ENCODE assay signal across 8 cellular contexts in the genomic region with DNA sequence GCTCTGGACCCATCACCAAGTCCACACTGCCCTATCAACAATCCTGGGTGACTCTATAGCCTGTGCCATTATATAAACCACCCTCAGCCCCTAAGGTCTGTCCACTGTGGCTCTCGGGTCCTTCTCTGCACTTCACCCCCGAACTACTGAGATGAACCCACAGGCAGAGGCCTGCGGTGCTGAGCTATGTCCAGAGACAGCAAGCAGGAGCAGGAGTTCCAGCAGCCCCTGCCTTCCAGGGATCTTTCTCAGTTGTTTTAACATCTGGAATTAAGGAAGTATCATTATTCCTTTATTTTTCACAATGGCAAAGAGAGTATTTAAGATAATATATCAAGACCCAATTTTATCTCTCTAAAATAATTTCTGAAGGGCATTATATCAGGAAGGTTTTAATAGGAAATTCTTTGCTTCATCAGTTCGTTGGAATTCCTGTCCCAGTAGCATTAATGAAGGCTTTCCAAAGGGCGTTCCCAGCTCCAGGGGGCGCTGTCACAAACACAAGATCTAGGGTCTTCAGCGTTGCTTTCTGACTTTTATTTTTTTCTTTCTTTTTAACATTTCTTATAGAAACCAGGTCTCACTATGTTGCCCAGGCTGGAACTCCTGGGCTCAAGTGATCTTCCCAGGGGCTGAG. TPM values are rescaled to one million over a fixed set of nuclear protein-coding genes. Genes with fewer than 3 reads are reported as not detected.
A peak's percentile ranks its signal among the peaks of the same experiment; 100 is the strongest.
DNase-seq lines count a peak whose midpoint lies in the region; ATAC-seq and TF ChIP-seq lines count a peak whose summit lies in the region.

No MANE protein-coding gene starts in this region.

- peak; percentile 68 for TF ChIP-seq CTCF in SU-DHL-6 (IDR thresholded peaks at IDR 0.05; ENCODE audit: insufficient read depth, low read length, poor library complexity, severe bottlenecking)
- peak; percentile 68 for TF ChIP-seq CTCF in left ventricle myocardium inferior (IDR thresholded peaks at IDR 0.05; ENCODE audit: borderline replicate concordance)
- peak; percentile 50 for TF ChIP-seq CTCF in thoracic aorta (IDR thresholded peaks at IDR 0.05)

- no peaks in the 10 kb centered on the region for H3K36me3 ChIP-seq in SU-DHL-6 (ENCODE audit: low read length)
- peaks cover 18% of the 10 kb centered on the region for H3K36me3 ChIP-seq in left ventricle myocardium inferior
- H3K36me3 ChIP-seq in thoracic aorta = peaks cover 12% of the 10 kb centered on the region

- H3K4me1 ChIP-seq in left ventricle myocardium inferior (peaks cover 58% of the 10 kb centered on the region), thoracic aorta (ENCODE audit: control insufficient read depth in 1 of 2, low read depth in 2 of 2) (peaks cover 4 to 63% of the 10 kb centered on the region in 2 donors)

- H3K27ac ChIP-seq in SU-DHL-6 (ENCODE audit: low read depth, low read length) = no peak overlapping the region
- H3K27ac ChIP-seq in left ventricle myocardium inferior (replicated peaks) = no peak overlapping the region
- H3K27ac ChIP-seq in thoracic aorta = no peak overlapping the region

- intact Hi-C loops in activated naive CD4-positive, alpha-beta T cell treated with anti-CD3 and anti-CD28 coated beads for 36 hours (cut with micrococcal nuclease) = loop anchor here (1.0 kb wide), 1 partner anchor 244 kb away; no protein-coding TSS in a partner anchor
- intact Hi-C loops in left ventricle myocardium inferior (cut with micrococcal nuclease) = no loop called here

- H4K20me1 ChIP-seq in SU-DHL-6 (ENCODE audit: low read depth, low read length) = no peaks in the 10 kb centered on the region

- no peaks in the 10 kb centered on the region for H3K27me3 Mint-ChIP-seq in activated naive CD4-positive, alpha-beta T cell treated with anti-CD3 and anti-CD28 coated beads for 36 hours (ENCODE audit: low read depth)

- H3K4me3 Mint-ChIP-seq in activated naive CD4-positive, alpha-beta T cell treated with anti-CD3 and anti-CD28 coated beads for 36 hours = no peak overlapping the region

- H3K27ac Mint-ChIP-seq in activated naive CD4-positive, alpha-beta T cell treated with anti-CD3 and anti-CD28 coated beads for 36 hours = no peak overlapping the region
- H3K27ac Mint-ChIP-seq in activated naive CD4-positive, alpha-beta T cell treated with anti-CD3 and anti-CD28 coated beads, Interleukin-2, amount 50 U/mL, for 72 hours = no peak overlapping the region

- H3K4me3 ChIP-seq in SU-DHL-6 (ENCODE audit: insufficient read depth, low read length, poor library complexity, severe bottlenecking) (no peak overlapping the region), left ventricle myocardium inferior (no peak overlapping the region), thoracic aorta (no peak overlapping the region)

- H3K4me1 Mint-ChIP-seq in activated naive CD4-positive, alpha-beta T cell treated with anti-CD3 and anti-CD28 coated beads for 36 hours (ENCODE audit: low read depth) = peaks cover 2% of the 10 kb centered on the region

- no peaks in the 10 kb centered on the region for H3K79me2 ChIP-seq in SU-DHL-6 (ENCODE audit: insufficient read depth, low read length)

- H3K36me3 Mint-ChIP-seq in activated naive CD4-positive, alpha-beta T cell treated with anti-CD3 and anti-CD28 coated beads for 36 hours (ENCODE audit: low read depth) = peaks cover 15% of the 10 kb centered on the region
- H3K36me3 Mint-ChIP-seq in activated naive CD4-positive, alpha-beta T cell treated with anti-CD3 and anti-CD28 coated beads, Interleukin-2, amount 50 U/mL, for 72 hours = peaks cover 0 to 21% of the 10 kb centered on the region in 2 donors

- CTCF ChIA-PET in activated naive CD4-positive, alpha-beta T cell treated with anti-CD3 and anti-CD28 coated beads for 36 hours (lab: Charles Lee) = interaction anchor here (0.9 to 1.4 kb wide), 7 partner anchors 11 to 341 kb away, joined by 3 to 4 read pairs (median 3); partner anchors contain the start of gene RRBP1

- H3K9ac ChIP-seq in SU-DHL-6 (ENCODE audit: low read length) = no peak overlapping the region

- DNase-seq in activated naive CD4-positive, alpha-beta T cell treated with anti-CD3 and anti-CD28 coated beads for 36 hours = peak; percentile 17
- no peak for DNase-seq in activated naive CD4-positive, alpha-beta T cell treated with anti-CD3 and anti-CD28 coated beads, Interleukin-2, amount 50 U/mL, for 72 hours (ENCODE audit: low spot score in 2 of 2)
- DNase-seq in left ventricle myocardium inferior (no peak), thoracic aorta (ENCODE audit: low spot score) (no peak), NCI-H146 treated with DMSO at 0.1 percent for 48 hours (lab: John Stamatoyannopoulos, UW; ENCODE audit: unreplicated experiment) (no peak), activated gamma-delta T cell (lab: John Stamatoyannopoulos, UW) (no peak)

- H3F3A ChIP-seq in SU-DHL-6 (ENCODE audit: insufficient read depth) = no peaks in the 10 kb centered on the region

- H3K4me2 ChIP-seq in SU-DHL-6 (ENCODE audit: low read depth, low read length, poor library complexity, severe bottlenecking) = no peak overlapping the region

- peaks cover 2% of the 10 kb centered on the region for H3K9me3 Mint-ChIP-seq in activated naive CD4-positive, alpha-beta T cell treated with anti-CD3 and anti-CD28 coated beads for 36 hours
- H3K9me3 Mint-ChIP-seq in activated naive CD4-positive, alpha-beta T cell treated with anti-CD3 and anti-CD28 coated beads, Interleukin-2, amount 50 U/mL, for 72 hours = peaks cover 0 to 8% of the 10 kb centered on the region in 2 donors

- ATAC-seq in activated naive CD4-positive, alpha-beta T cell treated with anti-CD3 and anti-CD28 coated beads, Interleukin-2, amount 50 U/mL, for 72 hours = no peak
- no peak for ATAC-seq in thoracic aorta (ENCODE audit: insufficient number of reproducible peaks, low FRiP score, low read depth)
- no peak for ATAC-seq in GM21360 (IDR thresholded peaks at IDR 0.05; ENCODE audit: unreplicated experiment)

- no peak overlapping the region for H2AFZ ChIP-seq in SU-DHL-6 (ENCODE audit: low read depth, low read length, severe bottlenecking)

- H3K9me2 ChIP-seq in SU-DHL-6 (replicated peaks; ENCODE audit: insufficient read depth, low read length) = no peaks in the 10 kb centered on the region

- no peaks in the 10 kb centered on the region for H3K9me3 ChIP-seq in SU-DHL-6 (ENCODE audit: insufficient read depth, low read length)
- no peaks in the 10 kb centered on the region for H3K9me3 ChIP-seq in left ventricle myocardium inferior (replicated peaks)
- H3K9me3 ChIP-seq in thoracic aorta = no peaks in the 10 kb centered on the region

- no peaks in the 10 kb centered on the region for H3K27me3 ChIP-seq in SU-DHL-6 (ENCODE audit: low read length)
- H3K27me3 ChIP-seq in left ventricle myocardium inferior (ENCODE audit: low read depth) = no peaks in the 10 kb centered on the region
- no peaks in the 10 kb centered on the region for H3K27me3 ChIP-seq in thoracic aorta (replicated peaks; ENCODE audit: insufficient read depth)

RNA-seq across cellular contexts. Expression of gene RRBP1, which starts 27.3 kb away (rescaled TPM):
- total RNA-seq in activated naive CD4-positive, alpha-beta T cell treated with anti-CD3 and anti-CD28 coated beads for 36 hours = 10 to 100 TPM; 19.6 to 20.0 TPM
- 10 to 100 TPM; 23.4 to 38.1 TPM for total RNA-seq in activated naive CD4-positive, alpha-beta T cell treated with anti-CD3 and anti-CD28 coated beads, Interleukin-2, amount 50 U/mL, for 72 hours
- total RNA-seq in left ventricle myocardium inferior (31.3 TPM), thoracic aorta (100 to 1,000 TPM; 113 to 163 TPM)

RNA-seq across cellular contexts. Expression of gene BANF2, which starts 45.0 kb away (rescaled TPM):
- total RNA-seq in activated naive CD4-positive, alpha-beta T cell treated with anti-CD3 and anti-CD28 coated beads for 36 hours = not detected
- not detected for total RNA-seq in activated naive CD4-positive, alpha-beta T cell treated with anti-CD3 and anti-CD28 coated beads, Interleukin-2, amount 50 U/mL, for 72 hours
- not detected for total RNA-seq in left ventricle myocardium inferior
- total RNA-seq in thoracic aorta = not detected
